25 cellular contexts compared by ENCODE assay signal in genomic region chr6:11793277-11793676, GRCh38. TPM values are rescaled to one million over a fixed set of nuclear protein-coding genes. Genes with fewer than 3 reads are reported as not detected.
"Had no signal": no experiment of that assay in that cellular context is flagged by ENCODE, and none has a peak within 500 bp of the region (broad histone marks: within the 10 kb centered on the region; RNA-seq: fewer than 3 reads in every experiment).

No MANE protein-coding gene starts in this region.

- H3K27ac ChIP-seq: dorsolateral prefrontal cortex, gastrocnemius medialis, heart right ventricle, left lung, lower lobe of right lung, parathyroid adenoma, psoas muscle, spleen, testis had no signal

- H3K4me3 ChIP-seq: dorsolateral prefrontal cortex, gastrocnemius medialis, heart right ventricle, left lung, lower lobe of right lung, psoas muscle, right lobe of liver, spleen, testis, transverse colon had no signal

- H3K79me2 ChIP-seq: parathyroid adenoma had no signal

- ATAC-seq: esophagus mucosa; gastrocnemius medialis; heart right ventricle; left lung; lower lobe of right lung; natural killer cell; psoas muscle; right lobe of liver; stimulated activated naive B cell treated with anti-CD40 and anti-IgM and Interleukin-4, amounts not matched to agents 10 μg/mL and 1 μg/mL and 100 μg/mL, for 72 hours; stimulated activated naive CD8-positive, alpha-beta T cell treated with anti-CD3 and anti-CD28 coated beads, Interleukin-15, amount 100 ng/mL, for 72 hours had no signal

- H3K27me3 Mint-ChIP-seq: memory B cell; stimulated activated naive B cell treated with anti-CD40 and anti-IgM and Interleukin-4, amounts not matched to agents 10 μg/mL and 1 μg/mL and 100 μg/mL, for 72 hours; stimulated activated naive CD8-positive, alpha-beta T cell treated with anti-CD3 and anti-CD28 coated beads, Interleukin-15, amount 100 ng/mL, for 72 hours had no signal

- H2AFZ ChIP-seq: parathyroid adenoma had no signal

- H3K4me1 Mint-ChIP-seq: memory B cell; natural killer cell; stimulated activated naive CD8-positive, alpha-beta T cell treated with anti-CD3 and anti-CD28 coated beads, Interleukin-15, amount 100 ng/mL, for 72 hours had no signal

- H3K4me3 Mint-ChIP-seq: memory B cell; mesothelial cell of epicardium; natural killer cell; stimulated activated naive B cell treated with anti-CD40 and anti-IgM and Interleukin-4, amounts not matched to agents 10 μg/mL and 1 μg/mL and 100 μg/mL, for 72 hours; stimulated activated naive CD8-positive, alpha-beta T cell treated with anti-CD3 and anti-CD28 coated beads, Interleukin-15, amount 100 ng/mL, for 72 hours had no signal

- H3K27me3 ChIP-seq: dorsolateral prefrontal cortex, gastrocnemius medialis, heart right ventricle, left lung, right lobe of liver, spleen, testis, transverse colon had no signal

- H3K4me1 ChIP-seq: gastrocnemius medialis, heart right ventricle, left lung, lower lobe of right lung, parathyroid adenoma, psoas muscle, testis had no signal

- H3K36me3 ChIP-seq: gastrocnemius medialis, heart right ventricle, left lung, lower lobe of right lung, right lobe of liver, spleen, transverse colon had no signal

- DNase-seq: cortex of kidney; dorsolateral prefrontal cortex; effector CD8-positive, alpha-beta T cell; gastrocnemius medialis; heart right ventricle; islet precursor cell; left lung; lower lobe of right lung; natural killer cell; occipital lobe; psoas muscle; retina; right lobe of liver; spleen; stimulated activated CD4-positive, alpha-beta T cell treated with anti-CD3 and anti-CD28 coated beads, Interleukin-15, amount 100 ng/mL, for 24 hours; stimulated activated CD4-positive, alpha-beta T cell treated with anti-CD3 and anti-CD28 coated beads, Interleukin-1b, Interleukin-23, amount 100 ng/mL, for 48 hours; stimulated activated CD4-positive, alpha-beta T cell treated with anti-CD3 and anti-CD28 coated beads, Interleukin-4, amount 100 ng/mL, for 24 hours; stimulated activated naive B cell treated with anti-CD40 and anti-IgM and Interleukin-4, amounts not matched to agents 10 μg/mL and 1 μg/mL and 100 μg/mL, for 72 hours; stimulated activated naive CD8-positive, alpha-beta T cell treated with anti-CD3 and anti-CD28 coated beads, Interleukin-15, amount 100 ng/mL, for 72 hours; testis; transverse colon had no signal

- H3K27ac Mint-ChIP-seq: memory B cell; mesothelial cell of epicardium; natural killer cell; stimulated activated naive B cell treated with anti-CD40 and anti-IgM and Interleukin-4, amounts not matched to agents 10 μg/mL and 1 μg/mL and 100 μg/mL, for 72 hours; stimulated activated naive CD8-positive, alpha-beta T cell treated with anti-CD3 and anti-CD28 coated beads, Interleukin-15, amount 100 ng/mL, for 72 hours had no signal

- H3K9me3 ChIP-seq: gastrocnemius medialis, left lung, lower lobe of right lung, psoas muscle, right lobe of liver, testis, transverse colon had no signal

- H3K9ac ChIP-seq: parathyroid adenoma had no signal

RNA-seq across cellular contexts. Expression of gene ADTRP, which starts 14.7 kb away (rescaled TPM):
- total RNA-seq: psoas muscle had no signal
